Comparison of ENCODE assay signal across 1 cellular context in the genomic region with DNA sequence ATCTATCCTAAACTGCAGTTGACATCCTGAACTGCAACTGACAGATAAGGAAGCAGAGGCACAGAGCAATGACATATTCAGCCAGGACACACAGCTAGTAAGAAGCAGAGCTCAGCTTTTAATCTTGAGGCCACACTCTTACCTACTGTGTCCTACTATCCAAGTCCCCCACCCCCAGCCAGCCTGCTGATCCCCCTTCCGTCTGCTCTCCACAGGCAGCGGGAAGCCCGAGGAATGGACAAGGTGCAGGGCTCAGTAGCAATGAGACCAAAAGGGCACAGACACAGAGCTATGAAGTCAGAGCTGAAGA.
TF ChIP-seq lines count a peak whose summit lies in the region.

No MANE protein-coding gene starts in this region.

TF ChIP-seq in K562, 482 proteins besides CTCF, POLR2A, EP300 and RAD21 (continues in another document):
- TF ChIP-seq SIRT6 (IDR thresholded peaks at IDR 0.05; ENCODE audit: low read depth, low read length) (no peak), FOXP1 (CRISPR knock-in tag; IDR thresholded peaks at IDR 0.05) (no peak), TBP (optimal IDR thresholded peaks at IDR 0.05; ENCODE audit: low read depth, low read length) (no peak), NCOA6 (IDR thresholded peaks at IDR 0.05) (no peak), ZNF518B (CRISPR knock-in tag; IDR thresholded peaks at IDR 0.05) (no peak), ZNF347 (CRISPR knock-in tag; IDR thresholded peaks at IDR 0.05; ENCODE audit: low read depth) (no peak), TARDBP (IDR thresholded peaks at IDR 0.05) (no peak), IFI16 (CRISPR knock-in tag; IDR thresholded peaks at IDR 0.05) (no peak), ZNF143 (CRISPR knock-in tag; IDR thresholded peaks at IDR 0.05) (no peak), FOXJ2 (tag; IDR thresholded peaks at IDR 0.05) (no peak), YY1 (IDR thresholded peaks at IDR 0.05; ENCODE audit: borderline replicate concordance in 1 of 3, control insufficient read depth in 1 of 3, extremely low read depth in 1 of 3, insufficient read depth in 3 of 3, insufficient read length in 1 of 3, insufficient replicate concordance in 2 of 3, low read depth in 1 of 3, low read length in 2 of 3) (no peak), ETV5 (CRISPR knock-in tag; IDR thresholded peaks at IDR 0.05; ENCODE audit: low read depth) (no peak), GTF2F1 (IDR thresholded peaks at IDR 0.05; ENCODE audit: low read depth, low read length) (no peak), ZNF444 (CRISPR knock-in tag; IDR thresholded peaks at IDR 0.05) (no peak), POU5F1 (IDR thresholded peaks at IDR 0.05; ENCODE audit: borderline replicate concordance, low read depth, low read length, partially characterized antibody) (no peak), TCF7 (IDR thresholded peaks at IDR 0.05; ENCODE audit: borderline replicate concordance) (no peak), FOXM1 (IDR thresholded peaks at IDR 0.05; ENCODE audit: low read depth) (peak; percentile 11; the same call in 1 of the 2 replicates), FOXM1 (CRISPR knock-in tag; IDR thresholded peaks at IDR 0.05; ENCODE audit: low read depth) (no peak), NFATC3 (IDR thresholded peaks at IDR 0.05) (no peak), ZNF436 (CRISPR knock-in tag; IDR thresholded peaks at IDR 0.05) (no peak), MCM2 (IDR thresholded peaks at IDR 0.05; ENCODE audit: low read depth) (no peak), ZSCAN29 (IDR thresholded peaks at IDR 0.05) (no peak), MITF (IDR thresholded peaks at IDR 0.05) (no peak), ARNT (IDR thresholded peaks at IDR 0.05) (no peak), MYC (IDR thresholded peaks at IDR 0.05; ENCODE audit: low read depth, low read length) (no peak), MYC (CRISPR knock-in tag; IDR thresholded peaks at IDR 0.05; ENCODE audit: borderline replicate concordance, low read depth) (no peak), NCOA1 (IDR thresholded peaks at IDR 0.05; ENCODE audit: low read depth) (no peak), FOS (IDR thresholded peaks at IDR 0.05; ENCODE audit: extremely low read depth, insufficient read length) (no peak), ZFP36 (IDR thresholded peaks at IDR 0.05; ENCODE audit: low read depth, low read length, partially characterized antibody) (peak; percentile 58), ZNF507 (tag; conservative IDR thresholded peaks at IDR 0.05) (no peak)
- TF ChIP-seq, protein P1, sequence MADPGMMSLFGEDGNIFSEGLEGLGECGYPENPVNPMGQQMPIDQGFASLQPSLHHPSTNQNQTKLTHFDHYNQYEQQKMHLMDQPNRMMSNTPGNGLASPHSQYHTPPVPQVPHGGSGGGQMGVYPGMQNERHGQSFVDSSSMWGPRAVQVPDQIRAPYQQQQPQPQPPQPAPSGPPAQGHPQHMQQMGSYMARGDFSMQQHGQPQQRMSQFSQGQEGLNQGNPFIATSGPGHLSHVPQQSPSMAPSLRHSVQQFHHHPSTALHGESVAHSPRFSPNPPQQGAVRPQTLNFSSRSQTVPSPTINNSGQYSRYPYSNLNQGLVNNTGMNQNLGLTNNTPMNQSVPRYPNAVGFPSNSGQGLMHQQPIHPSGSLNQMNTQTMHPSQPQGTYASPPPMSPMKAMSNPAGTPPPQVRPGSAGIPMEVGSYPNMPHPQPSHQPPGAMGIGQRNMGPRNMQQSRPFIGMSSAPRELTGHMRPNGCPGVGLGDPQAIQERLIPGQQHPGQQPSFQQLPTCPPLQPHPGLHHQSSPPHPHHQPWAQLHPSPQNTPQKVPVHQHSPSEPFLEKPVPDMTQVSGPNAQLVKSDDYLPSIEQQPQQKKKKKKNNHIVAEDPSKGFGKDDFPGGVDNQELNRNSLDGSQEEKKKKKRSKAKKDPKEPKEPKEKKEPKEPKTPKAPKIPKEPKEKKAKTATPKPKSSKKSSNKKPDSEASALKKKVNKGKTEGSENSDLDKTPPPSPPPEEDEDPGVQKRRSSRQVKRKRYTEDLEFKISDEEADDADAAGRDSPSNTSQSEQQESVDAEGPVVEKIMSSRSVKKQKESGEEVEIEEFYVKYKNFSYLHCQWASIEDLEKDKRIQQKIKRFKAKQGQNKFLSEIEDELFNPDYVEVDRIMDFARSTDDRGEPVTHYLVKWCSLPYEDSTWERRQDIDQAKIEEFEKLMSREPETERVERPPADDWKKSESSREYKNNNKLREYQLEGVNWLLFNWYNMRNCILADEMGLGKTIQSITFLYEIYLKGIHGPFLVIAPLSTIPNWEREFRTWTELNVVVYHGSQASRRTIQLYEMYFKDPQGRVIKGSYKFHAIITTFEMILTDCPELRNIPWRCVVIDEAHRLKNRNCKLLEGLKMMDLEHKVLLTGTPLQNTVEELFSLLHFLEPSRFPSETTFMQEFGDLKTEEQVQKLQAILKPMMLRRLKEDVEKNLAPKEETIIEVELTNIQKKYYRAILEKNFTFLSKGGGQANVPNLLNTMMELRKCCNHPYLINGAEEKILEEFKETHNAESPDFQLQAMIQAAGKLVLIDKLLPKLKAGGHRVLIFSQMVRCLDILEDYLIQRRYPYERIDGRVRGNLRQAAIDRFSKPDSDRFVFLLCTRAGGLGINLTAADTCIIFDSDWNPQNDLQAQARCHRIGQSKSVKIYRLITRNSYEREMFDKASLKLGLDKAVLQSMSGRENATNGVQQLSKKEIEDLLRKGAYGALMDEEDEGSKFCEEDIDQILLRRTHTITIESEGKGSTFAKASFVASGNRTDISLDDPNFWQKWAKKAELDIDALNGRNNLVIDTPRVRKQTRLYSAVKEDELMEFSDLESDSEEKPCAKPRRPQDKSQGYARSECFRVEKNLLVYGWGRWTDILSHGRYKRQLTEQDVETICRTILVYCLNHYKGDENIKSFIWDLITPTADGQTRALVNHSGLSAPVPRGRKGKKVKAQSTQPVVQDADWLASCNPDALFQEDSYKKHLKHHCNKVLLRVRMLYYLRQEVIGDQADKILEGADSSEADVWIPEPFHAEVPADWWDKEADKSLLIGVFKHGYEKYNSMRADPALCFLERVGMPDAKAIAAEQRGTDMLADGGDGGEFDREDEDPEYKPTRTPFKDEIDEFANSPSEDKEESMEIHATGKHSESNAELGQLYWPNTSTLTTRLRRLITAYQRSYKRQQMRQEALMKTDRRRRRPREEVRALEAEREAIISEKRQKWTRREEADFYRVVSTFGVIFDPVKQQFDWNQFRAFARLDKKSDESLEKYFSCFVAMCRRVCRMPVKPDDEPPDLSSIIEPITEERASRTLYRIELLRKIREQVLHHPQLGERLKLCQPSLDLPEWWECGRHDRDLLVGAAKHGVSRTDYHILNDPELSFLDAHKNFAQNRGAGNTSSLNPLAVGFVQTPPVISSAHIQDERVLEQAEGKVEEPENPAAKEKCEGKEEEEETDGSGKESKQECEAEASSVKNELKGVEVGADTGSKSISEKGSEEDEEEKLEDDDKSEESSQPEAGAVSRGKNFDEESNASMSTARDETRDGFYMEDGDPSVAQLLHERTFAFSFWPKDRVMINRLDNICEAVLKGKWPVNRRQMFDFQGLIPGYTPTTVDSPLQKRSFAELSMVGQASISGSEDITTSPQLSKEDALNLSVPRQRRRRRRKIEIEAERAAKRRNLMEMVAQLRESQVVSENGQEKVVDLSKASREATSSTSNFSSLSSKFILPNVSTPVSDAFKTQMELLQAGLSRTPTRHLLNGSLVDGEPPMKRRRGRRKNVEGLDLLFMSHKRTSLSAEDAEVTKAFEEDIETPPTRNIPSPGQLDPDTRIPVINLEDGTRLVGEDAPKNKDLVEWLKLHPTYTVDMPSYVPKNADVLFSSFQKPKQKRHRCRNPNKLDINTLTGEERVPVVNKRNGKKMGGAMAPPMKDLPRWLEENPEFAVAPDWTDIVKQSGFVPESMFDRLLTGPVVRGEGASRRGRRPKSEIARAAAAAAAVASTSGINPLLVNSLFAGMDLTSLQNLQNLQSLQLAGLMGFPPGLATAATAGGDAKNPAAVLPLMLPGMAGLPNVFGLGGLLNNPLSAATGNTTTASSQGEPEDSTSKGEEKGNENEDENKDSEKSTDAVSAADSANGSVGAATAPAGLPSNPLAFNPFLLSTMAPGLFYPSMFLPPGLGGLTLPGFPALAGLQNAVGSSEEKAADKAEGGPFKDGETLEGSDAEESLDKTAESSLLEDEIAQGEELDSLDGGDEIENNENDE (IDR thresholded peaks at IDR 0.05; ENCODE audit: low read depth, low read length) = no peak
- TF ChIP-seq, protein P2, sequence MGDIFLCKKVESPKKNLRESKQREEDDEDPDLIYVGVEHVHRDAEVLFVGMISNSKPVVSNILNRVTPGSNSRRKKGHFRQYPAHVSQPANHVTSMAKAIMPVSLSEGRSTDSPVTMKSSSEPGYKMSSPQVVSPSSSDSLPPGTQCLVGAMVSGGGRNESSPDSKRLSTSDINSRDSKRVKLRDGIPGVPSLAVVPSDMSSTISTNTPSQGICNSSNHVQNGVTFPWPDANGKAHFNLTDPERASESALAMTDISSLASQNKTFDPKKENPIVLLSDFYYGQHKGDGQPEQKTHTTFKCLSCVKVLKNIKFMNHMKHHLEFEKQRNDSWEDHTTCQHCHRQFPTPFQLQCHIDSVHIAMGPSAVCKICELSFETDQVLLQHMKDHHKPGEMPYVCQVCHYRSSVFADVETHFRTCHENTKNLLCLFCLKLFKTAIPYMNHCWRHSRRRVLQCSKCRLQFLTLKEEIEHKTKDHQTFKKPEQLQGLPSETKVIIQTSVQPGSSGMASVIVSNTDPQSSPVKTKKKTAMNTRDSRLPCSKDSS (IDR thresholded peaks at IDR 0.05; ENCODE audit: low read depth, partially characterized antibody) = no peak
- TF ChIP-seq, protein P3, sequence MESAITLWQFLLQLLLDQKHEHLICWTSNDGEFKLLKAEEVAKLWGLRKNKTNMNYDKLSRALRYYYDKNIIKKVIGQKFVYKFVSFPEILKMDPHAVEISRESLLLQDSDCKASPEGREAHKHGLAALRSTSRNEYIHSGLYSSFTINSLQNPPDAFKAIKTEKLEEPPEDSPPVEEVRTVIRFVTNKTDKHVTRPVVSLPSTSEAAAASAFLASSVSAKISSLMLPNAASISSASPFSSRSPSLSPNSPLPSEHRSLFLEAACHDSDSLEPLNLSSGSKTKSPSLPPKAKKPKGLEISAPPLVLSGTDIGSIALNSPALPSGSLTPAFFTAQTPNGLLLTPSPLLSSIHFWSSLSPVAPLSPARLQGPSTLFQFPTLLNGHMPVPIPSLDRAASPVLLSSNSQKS (CRISPR knock-in tag; IDR thresholded peaks at IDR 0.05) = no peak
- TF ChIP-seq, protein P4, sequence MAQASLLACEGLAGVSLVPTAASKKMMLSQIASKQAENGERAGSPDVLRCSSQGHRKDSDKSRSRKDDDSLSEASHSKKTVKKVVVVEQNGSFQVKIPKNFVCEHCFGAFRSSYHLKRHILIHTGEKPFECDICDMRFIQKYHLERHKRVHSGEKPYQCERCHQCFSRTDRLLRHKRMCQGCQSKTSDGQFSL (CRISPR knock-in tag; IDR thresholded peaks at IDR 0.05) = no peak
- TF ChIP-seq, protein P4 (tag; IDR thresholded peaks at IDR 0.05) = no peak
- TF ChIP-seq, protein P5, sequence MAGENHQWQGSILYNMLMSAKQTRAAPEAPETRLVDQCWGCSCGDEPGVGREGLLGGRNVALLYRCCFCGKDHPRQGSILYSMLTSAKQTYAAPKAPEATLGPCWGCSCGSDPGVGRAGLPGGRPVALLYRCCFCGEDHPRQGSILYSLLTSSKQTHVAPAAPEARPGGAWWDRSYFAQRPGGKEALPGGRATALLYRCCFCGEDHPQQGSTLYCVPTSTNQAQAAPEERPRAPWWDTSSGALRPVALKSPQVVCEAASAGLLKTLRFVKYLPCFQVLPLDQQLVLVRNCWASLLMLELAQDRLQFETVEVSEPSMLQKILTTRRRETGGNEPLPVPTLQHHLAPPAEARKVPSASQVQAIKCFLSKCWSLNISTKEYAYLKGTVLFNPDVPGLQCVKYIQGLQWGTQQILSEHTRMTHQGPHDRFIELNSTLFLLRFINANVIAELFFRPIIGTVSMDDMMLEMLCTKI (IDR thresholded peaks at IDR 0.05; ENCODE audit: partially characterized antibody) = no peak
- TF ChIP-seq, protein P6, sequence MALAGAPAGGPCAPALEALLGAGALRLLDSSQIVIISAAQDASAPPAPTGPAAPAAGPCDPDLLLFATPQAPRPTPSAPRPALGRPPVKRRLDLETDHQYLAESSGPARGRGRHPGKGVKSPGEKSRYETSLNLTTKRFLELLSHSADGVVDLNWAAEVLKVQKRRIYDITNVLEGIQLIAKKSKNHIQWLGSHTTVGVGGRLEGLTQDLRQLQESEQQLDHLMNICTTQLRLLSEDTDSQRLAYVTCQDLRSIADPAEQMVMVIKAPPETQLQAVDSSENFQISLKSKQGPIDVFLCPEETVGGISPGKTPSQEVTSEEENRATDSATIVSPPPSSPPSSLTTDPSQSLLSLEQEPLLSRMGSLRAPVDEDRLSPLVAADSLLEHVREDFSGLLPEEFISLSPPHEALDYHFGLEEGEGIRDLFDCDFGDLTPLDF (CRISPR knock-in tag; IDR thresholded peaks at IDR 0.05) = no peak
